3 cellular contexts compared by ENCODE assay signal in genomic region chr12:56186957-56187356, GRCh38.
TF ChIP-seq lines count a peak whose summit lies in the region.

No MANE protein-coding gene starts in this region.

TF ChIP-seq in SK-N-SH, 30 proteins besides CTCF, POLR2A, EP300 and RAD21:
- TF ChIP-seq EZH2phosphoT487 (IDR thresholded peaks at IDR 0.05; ENCODE audit: borderline replicate concordance, low read depth) (no peak), NRF1 (IDR thresholded peaks at IDR 0.05; ENCODE audit: low read depth, low read length) (no peak), FOXJ3 (CRISPR knock-in tag; IDR thresholded peaks at IDR 0.05) (no peak), TCF12 (IDR thresholded peaks at IDR 0.05) (no peak), YY1 (IDR thresholded peaks at IDR 0.05; ENCODE audit: low read depth) (no peak), GABPA (IDR thresholded peaks at IDR 0.05; ENCODE audit: low read depth) (no peak), TAF1 (IDR thresholded peaks at IDR 0.05; ENCODE audit: borderline replicate concordance, low read depth, low read length) (no peak), JUND (IDR thresholded peaks at IDR 0.05) (no peak), REST (IDR thresholded peaks at IDR 0.05; ENCODE audit: low read depth, low read length) (no peak), NFIC (IDR thresholded peaks at IDR 0.05; ENCODE audit: borderline replicate concordance) (no peak), SMC3 (IDR thresholded peaks at IDR 0.05; ENCODE audit: low read depth, low read length) (no peak)

TF ChIP-seq in SK-N-SH treated with all-trans-retinoic acid at 6 μM for 48 hours, 23 proteins besides CTCF, POLR2A, EP300 and RAD21:
- TF ChIP-seq ZFP3 (CRISPR knock-in tag; IDR thresholded peaks at IDR 0.05) (no peak), TCF4 (CRISPR knock-in tag; IDR thresholded peaks at IDR 0.05; ENCODE audit: borderline replicate concordance) (no peak), RARB (CRISPR knock-in tag; IDR thresholded peaks at IDR 0.05) (no peak), ZFP30 (CRISPR knock-in tag; IDR thresholded peaks at IDR 0.05) (no peak), CREB5 (CRISPR knock-in tag; IDR thresholded peaks at IDR 0.05; ENCODE audit: low read depth) (no peak), PPARA (CRISPR knock-in tag; IDR thresholded peaks at IDR 0.05; ENCODE audit: borderline replicate concordance) (no peak), ARNTL (CRISPR knock-in tag; IDR thresholded peaks at IDR 0.05; ENCODE audit: borderline replicate concordance, low read depth) (no peak), GLIS3 (CRISPR knock-in tag; IDR thresholded peaks at IDR 0.05) (no peak), ISL1 (CRISPR knock-in tag; IDR thresholded peaks at IDR 0.05) (no peak), ZNF70 (CRISPR knock-in tag; IDR thresholded peaks at IDR 0.05) (no peak)
- TF ChIP-seq, protein P1, sequence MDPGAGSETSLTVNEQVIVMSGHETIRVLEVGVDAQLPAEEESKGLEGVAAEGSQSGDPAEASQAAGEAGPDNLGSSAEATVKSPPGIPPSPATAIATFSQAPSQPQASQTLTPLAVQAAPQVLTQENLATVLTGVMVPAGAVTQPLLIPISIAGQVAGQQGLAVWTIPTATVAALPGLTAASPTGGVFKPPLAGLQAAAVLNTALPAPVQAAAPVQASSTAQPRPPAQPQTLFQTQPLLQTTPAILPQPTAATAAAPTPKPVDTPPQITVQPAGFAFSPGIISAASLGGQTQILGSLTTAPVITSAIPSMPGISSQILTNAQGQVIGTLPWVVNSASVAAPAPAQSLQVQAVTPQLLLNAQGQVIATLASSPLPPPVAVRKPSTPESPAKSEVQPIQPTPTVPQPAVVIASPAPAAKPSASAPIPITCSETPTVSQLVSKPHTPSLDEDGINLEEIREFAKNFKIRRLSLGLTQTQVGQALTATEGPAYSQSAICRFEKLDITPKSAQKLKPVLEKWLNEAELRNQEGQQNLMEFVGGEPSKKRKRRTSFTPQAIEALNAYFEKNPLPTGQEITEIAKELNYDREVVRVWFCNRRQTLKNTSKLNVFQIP (CRISPR knock-in tag; IDR thresholded peaks at IDR 0.05; ENCODE audit: borderline replicate concordance, low read depth), result no peak

TF ChIP-seq in GM23338, 12 proteins besides CTCF, POLR2A, EP300 and RAD21:
- TF ChIP-seq ETS1 (IDR thresholded peaks at IDR 0.05) (no peak), EZH2 (IDR thresholded peaks at IDR 0.05; ENCODE audit: low read depth, unreplicated experiment) (no peak), REST (IDR thresholded peaks at IDR 0.05; ENCODE audit: unreplicated experiment) (no peak), ZNF114 (CRISPR knock-in tag; IDR thresholded peaks at IDR 0.05) (no peak), POLR2AphosphoS5 (IDR thresholded peaks at IDR 0.05; ENCODE audit: low read depth) (no peak), ZNF331 (CRISPR knock-in tag; IDR thresholded peaks at IDR 0.05; ENCODE audit: low read depth) (no peak), CREB1 (CRISPR knock-in tag; IDR thresholded peaks at IDR 0.05; ENCODE audit: low read depth) (no peak), STAT1 (IDR thresholded peaks at IDR 0.05; ENCODE audit: unreplicated experiment) (no peak), NANOG (IDR thresholded peaks at IDR 0.05; ENCODE audit: borderline replicate concordance) (no peak), EZH2phosphoT487 (IDR thresholded peaks at IDR 0.05; ENCODE audit: unreplicated experiment) (no peak), JUNB (IDR thresholded peaks at IDR 0.05; ENCODE audit: unreplicated experiment) (no peak)
- TF ChIP-seq, protein P2, sequence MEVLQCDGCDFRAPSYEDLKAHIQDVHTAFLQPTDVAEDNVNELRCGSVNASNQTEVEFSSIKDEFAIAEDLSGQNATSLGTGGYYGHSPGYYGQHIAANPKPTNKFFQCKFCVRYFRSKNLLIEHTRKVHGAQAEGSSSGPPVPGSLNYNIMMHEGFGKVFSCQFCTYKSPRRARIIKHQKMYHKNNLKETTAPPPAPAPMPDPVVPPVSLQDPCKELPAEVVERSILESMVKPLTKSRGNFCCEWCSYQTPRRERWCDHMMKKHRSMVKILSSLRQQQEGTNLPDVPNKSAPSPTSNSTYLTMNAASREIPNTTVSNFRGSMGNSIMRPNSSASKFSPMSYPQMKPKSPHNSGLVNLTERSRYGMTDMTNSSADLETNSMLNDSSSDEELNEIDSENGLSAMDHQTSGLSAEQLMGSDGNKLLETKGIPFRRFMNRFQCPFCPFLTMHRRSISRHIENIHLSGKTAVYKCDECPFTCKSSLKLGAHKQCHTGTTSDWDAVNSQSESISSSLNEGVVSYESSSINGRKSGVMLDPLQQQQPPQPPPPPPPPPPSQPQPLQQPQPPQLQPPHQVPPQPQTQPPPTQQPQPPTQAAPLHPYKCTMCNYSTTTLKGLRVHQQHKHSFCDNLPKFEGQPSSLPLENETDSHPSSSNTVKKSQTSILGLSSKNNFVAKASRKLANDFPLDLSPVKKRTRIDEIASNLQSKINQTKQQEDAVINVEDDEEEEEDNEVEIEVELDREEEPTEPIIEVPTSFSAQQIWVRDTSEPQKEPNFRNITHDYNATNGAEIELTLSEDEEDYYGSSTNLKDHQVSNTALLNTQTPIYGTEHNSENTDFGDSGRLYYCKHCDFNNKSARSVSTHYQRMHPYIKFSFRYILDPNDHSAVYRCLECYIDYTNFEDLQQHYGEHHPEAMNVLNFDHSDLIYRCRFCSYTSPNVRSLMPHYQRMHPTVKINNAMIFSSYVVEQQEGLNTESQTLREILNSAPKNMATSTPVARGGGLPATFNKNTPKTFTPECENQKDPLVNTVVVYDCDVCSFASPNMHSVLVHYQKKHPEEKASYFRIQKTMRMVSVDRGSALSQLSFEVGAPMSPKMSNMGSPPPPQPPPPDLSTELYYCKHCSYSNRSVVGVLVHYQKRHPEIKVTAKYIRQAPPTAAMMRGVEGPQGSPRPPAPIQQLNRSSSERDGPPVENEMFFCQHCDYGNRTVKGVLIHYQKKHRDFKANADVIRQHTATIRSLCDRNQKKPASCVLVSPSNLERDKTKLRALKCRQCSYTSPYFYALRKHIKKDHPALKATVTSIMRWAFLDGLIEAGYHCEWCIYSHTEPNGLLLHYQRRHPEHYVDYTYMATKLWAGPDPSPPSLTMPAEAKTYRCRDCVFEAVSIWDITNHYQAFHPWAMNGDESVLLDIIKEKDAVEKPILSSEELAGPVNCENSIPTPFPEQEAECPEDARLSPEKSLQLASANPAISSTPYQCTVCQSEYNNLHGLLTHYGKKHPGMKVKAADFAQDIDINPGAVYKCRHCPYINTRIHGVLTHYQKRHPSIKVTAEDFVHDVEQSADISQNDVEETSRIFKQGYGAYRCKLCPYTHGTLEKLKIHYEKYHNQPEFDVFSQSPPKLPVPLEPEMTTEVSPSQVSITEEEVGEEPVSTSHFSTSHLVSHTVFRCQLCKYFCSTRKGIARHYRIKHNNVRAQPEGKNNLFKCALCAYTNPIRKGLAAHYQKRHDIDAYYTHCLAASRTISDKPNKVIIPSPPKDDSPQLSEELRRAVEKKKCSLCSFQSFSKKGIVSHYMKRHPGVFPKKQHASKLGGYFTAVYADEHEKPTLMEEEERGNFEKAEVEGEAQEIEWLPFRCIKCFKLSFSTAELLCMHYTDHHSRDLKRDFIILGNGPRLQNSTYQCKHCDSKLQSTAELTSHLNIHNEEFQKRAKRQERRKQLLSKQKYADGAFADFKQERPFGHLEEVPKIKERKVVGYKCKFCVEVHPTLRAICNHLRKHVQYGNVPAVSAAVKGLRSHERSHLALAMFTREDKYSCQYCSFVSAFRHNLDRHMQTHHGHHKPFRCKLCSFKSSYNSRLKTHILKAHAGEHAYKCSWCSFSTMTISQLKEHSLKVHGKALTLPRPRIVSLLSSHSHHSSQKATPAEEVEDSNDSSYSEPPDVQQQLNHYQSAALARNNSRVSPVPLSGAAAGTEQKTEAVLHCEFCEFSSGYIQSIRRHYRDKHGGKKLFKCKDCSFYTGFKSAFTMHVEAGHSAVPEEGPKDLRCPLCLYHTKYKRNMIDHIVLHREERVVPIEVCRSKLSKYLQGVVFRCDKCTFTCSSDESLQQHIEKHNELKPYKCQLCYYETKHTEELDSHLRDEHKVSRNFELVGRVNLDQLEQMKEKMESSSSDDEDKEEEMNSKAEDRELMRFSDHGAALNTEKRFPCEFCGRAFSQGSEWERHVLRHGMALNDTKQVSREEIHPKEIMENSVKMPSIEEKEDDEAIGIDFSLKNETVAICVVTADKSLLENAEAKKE (CRISPR knock-in tag; IDR thresholded peaks at IDR 0.05), result no peak
